In genomic region chr5:159053216-159053615, GRCh38 we compare ENCODE assay signal across 25 cellular contexts. TPM values are rescaled to one million over a fixed set of nuclear protein-coding genes. Genes with fewer than 3 reads are reported as not detected.
DNase-seq lines count a peak whose midpoint lies in the region; ATAC-seq and TF ChIP-seq lines count a peak whose summit lies in the region.
"Had no signal": no experiment of that assay in that cellular context is flagged by ENCODE, and none has a peak within 500 bp of the region (broad histone marks: within the 10 kb centered on the region; RNA-seq: fewer than 3 reads in every experiment).

No MANE protein-coding gene starts in this region.

- peaks cover 77% of the 10 kb centered on the region for H3K4me1 Mint-ChIP-seq in nephron progenitor cell

- H3K9me3 ChIP-seq in heart right ventricle (no peaks in the 10 kb centered on the region), adipocyte (ENCODE audit: control insufficient read depth, low read length) (no peaks in the 10 kb centered on the region), tibial nerve (no peaks in the 10 kb centered on the region)
- H3K9me3 ChIP-seq: BE2C, Caco-2, transverse colon had no signal

- ATAC-seq in heart right ventricle: no peak
- no peak for ATAC-seq in left ventricle myocardium superior
- ATAC-seq: stimulated activated effector memory CD8-positive, alpha-beta T cell treated with anti-CD3 and anti-CD28 coated beads, Interleukin-12 subunit alpha, Interleukin-12 subunit beta, amount 100 ng/mL, for 72 hours had no signal

- no peak for TF ChIP-seq POLR2A in tibial nerve (IDR thresholded peaks at IDR 0.05)

- no peak overlapping the region for H3K4me3 ChIP-seq in heart right ventricle
- peak overlapping the region; percentile 77 for H3K4me3 ChIP-seq in adipocyte (ENCODE audit: low read length)
- H3K4me3 ChIP-seq in tibial nerve: no peak overlapping the region
- H3K4me3 ChIP-seq: skin epidermis, transverse colon had no signal

- H3K9me3 Mint-ChIP-seq in nephron progenitor cell: no peaks in the 10 kb centered on the region
- H3K9me3 Mint-ChIP-seq: stimulated activated effector memory CD8-positive, alpha-beta T cell treated with anti-CD3 and anti-CD28 coated beads, Interleukin-12 subunit alpha, Interleukin-12 subunit beta, amount 100 ng/mL, for 72 hours; WTC11 had no signal

- peaks cover 0 to 39% (median 3%) of the 10 kb centered on the region in 7 donors for H3K27me3 ChIP-seq in heart right ventricle
- H3K27me3 ChIP-seq in adipocyte (replicated peaks; ENCODE audit: control insufficient read depth, insufficient read depth, low read length): no peaks in the 10 kb centered on the region
- no peaks in the 10 kb centered on the region for H3K27me3 ChIP-seq in tibial nerve
- H3K27me3 ChIP-seq: BE2C, brain microvascular endothelial cell had no signal

- peak overlapping the region; percentile 35 for H3K4me3 Mint-ChIP-seq in nephron progenitor cell
- H3K4me3 Mint-ChIP-seq: stimulated activated effector memory CD8-positive, alpha-beta T cell treated with anti-CD3 and anti-CD28 coated beads, Interleukin-12 subunit alpha, Interleukin-12 subunit beta, amount 100 ng/mL, for 72 hours had no signal

- H3K4me1 ChIP-seq in heart right ventricle: peaks cover 0 to 81% (median 43%) of the 10 kb centered on the region in 9 donors
- H3K4me1 ChIP-seq in adipocyte (ENCODE audit: control insufficient read depth, insufficient read depth, low read length): peaks cover 80% of the 10 kb centered on the region
- peaks cover 0 to 66% (median 14%) of the 10 kb centered on the region in 4 donors for H3K4me1 ChIP-seq in tibial nerve
- H3K4me1 ChIP-seq: Caco-2 had no signal

- 96 to 98% methylated on average over 1 of the region's 1 CpG for WGBS in heart right ventricle, 2 donors
- 95 to 100% methylated on average over 1 of the region's 1 CpG for WGBS in tibial nerve, 2 donors

- peak overlapping the region; percentile 90 for H3K27ac Mint-ChIP-seq in nephron progenitor cell
- H3K27ac Mint-ChIP-seq: stimulated activated effector memory CD8-positive, alpha-beta T cell treated with anti-CD3 and anti-CD28 coated beads, Interleukin-12 subunit alpha, Interleukin-12 subunit beta, amount 100 ng/mL, for 72 hours; WTC11 had no signal

- TF ChIP-seq CTCF in heart right ventricle (IDR thresholded peaks at IDR 0.05) (no peak), nephron progenitor cell (IDR thresholded peaks at IDR 0.05) (no peak), tibial nerve (IDR thresholded peaks at IDR 0.05) (no peak)

- H3K27ac ChIP-seq in heart right ventricle (peak overlapping the region in 7 of 10 donors; percentile 41 to 93 (median 86)), tibial nerve (peak overlapping the region in 3 of 4 donors; percentile 42 to 83 (median 59))

- no peak for TF ChIP-seq EP300 in tibial nerve (IDR thresholded peaks at IDR 0.05)

- DNase-seq in heart right ventricle: no peak
- DNase-seq in left ventricle myocardium superior: no peak
- no peak for DNase-seq in adipocyte (ENCODE audit: low read depth)
- DNase-seq in nephron progenitor cell: no peak
- no peak for DNase-seq in tibial nerve (ENCODE audit: low spot score in 2 of 2)
- no peak for DNase-seq in NCI-H345 treated with DMSO at 0.1 percent for 48 hours (lab: John Stamatoyannopoulos, UW; ENCODE audit: unreplicated experiment)
- DNase-seq in ecto neural progenitor cell (ENCODE audit: low spot score): no peak
- no peak for DNase-seq in DMS79 treated with DMSO at 0.1 percent for 48 hours (lab: John Stamatoyannopoulos, UW)
- DNase-seq: 8988T; activated CD4-positive, alpha-beta T cell treated with anti-CD3 and anti-CD28 coated beads, Interleukin-2, amount 50 U/mL, for 48 hours; activated effector memory CD4-positive, alpha-beta T cell treated with Interleukin-2 at 50 U/mL for 16 hours; BE2C; brain microvascular endothelial cell; Caco-2; DND-41; NCI-H1417; NCI-H510A treated with DMSO at 0.1 percent for 48 hours; NK-92 treated with Interleukin-12 subunit alpha and Interleukin-12 subunit beta, amount 100 ng/mL, for 24 hours; RPMI8226; stimulated activated CD4-positive, alpha-beta T cell treated with anti-CD3 and anti-CD28 coated beads, Interleukin-2, amount 100 ng/mL, for 24 hours; T-helper 9 cell; transverse colon had no signal

- H3K9ac ChIP-seq in adipocyte (ENCODE audit: low read length): peak overlapping the region; percentile 94

- peaks cover 24% of the 10 kb centered on the region for H3K27me3 Mint-ChIP-seq in nephron progenitor cell (ENCODE audit: low read depth, poor library complexity)

- peaks cover 5% of the 10 kb centered on the region for H3K36me3 Mint-ChIP-seq in nephron progenitor cell (ENCODE audit: low read depth)
- H3K36me3 Mint-ChIP-seq: stimulated activated effector memory CD8-positive, alpha-beta T cell treated with anti-CD3 and anti-CD28 coated beads, Interleukin-12 subunit alpha, Interleukin-12 subunit beta, amount 100 ng/mL, for 72 hours; WTC11 had no signal

- H3K36me3 ChIP-seq in heart right ventricle (no peaks in the 10 kb centered on the region), adipocyte (ENCODE audit: control insufficient read depth, insufficient read depth, low read length, severe bottlenecking) (peaks cover 22% of the 10 kb centered on the region), tibial nerve (no peaks in the 10 kb centered on the region)
- H3K36me3 ChIP-seq: BE2C, brain microvascular endothelial cell, transverse colon had no signal

- intact Hi-C loops in heart right ventricle (cut with DNase I) (loop anchor here in 7 of 10 donors (5.0 to 10.0 kb wide), 6 partner anchors 41 to 356 kb away; partner anchors contain the start of gene EBF1 (in 5 of the 7)), left ventricle myocardium superior (cut with micrococcal nuclease) (no loop called here)

RNA-seq across cellular contexts. Expression of gene EBF1, which starts 46.5 kb away (rescaled TPM):
- total RNA-seq in heart right ventricle: 10 to 100 TPM in 6 of 10 donors, 1 to 10 TPM in 4; 8.5 to 16.1 (median 11.0) TPM
- 10 to 100 TPM in 1 of 2 donors, 1 to 10 TPM in 1; 3.2 to 10.1 TPM for polyA plus RNA-seq in heart right ventricle
- 8.5 TPM for total RNA-seq in left ventricle myocardium superior
- 10 to 100 TPM; 47.4 to 76.5 (median 53.9) TPM for total RNA-seq in tibial nerve
- total RNA-seq: Caco-2 had no signal
